21 cellular contexts compared by ENCODE assay signal in genomic region chr6:17999430-17999829, GRCh38. TPM values are rescaled to one million over a fixed set of nuclear protein-coding genes. Genes with fewer than 3 reads are reported as not detected.
DNase-seq lines count a peak whose midpoint lies in the region; ATAC-seq, FAIRE-seq and TF ChIP-seq lines count a peak whose summit lies in the region.
"Had no signal": no experiment of that assay in that cellular context is flagged by ENCODE, and none has a peak within 500 bp of the region (broad histone marks: within the 10 kb centered on the region; RNA-seq: fewer than 3 reads in every experiment).

No MANE protein-coding gene starts in this region.

- H2AK5ac ChIP-seq in IMR-90 (ENCODE audit: low read depth, low read length) (no peak overlapping the region), H1 (ENCODE audit: low read depth, low read length) (no peak overlapping the region)

- H3F3A ChIP-seq in PC-3 (ENCODE audit: low read length, unreplicated experiment) = no peaks in the 10 kb centered on the region

- in situ Hi-C loops in IMR-90 (cut with MboI; ENCODE audit: low sequenced_read_pairs) = no loop called here

- H3K4me1 ChIP-seq in A549 (0 out of 3 replicates have a peak, but pooled peaks cover 8% of the 10 kb centered on the region), IMR-90 (ENCODE audit: control insufficient read depth, insufficient read depth, low read length) (peaks cover 3% of the 10 kb centered on the region), H1 (replicated peaks in 1 of 4; ENCODE audit: control insufficient read depth in 3 of 4, insufficient read depth in 4 of 4, low read length in 3 of 4) (no peaks in the 10 kb centered on the region), PC-3 (ENCODE audit: insufficient read depth, low read length) (peaks cover 11% of the 10 kb centered on the region)
- H3K4me1 ChIP-seq: Caco-2 had no signal

- CTCF ChIA-PET in A549 (lab: Yijun Ruan, JAX) = interaction anchor here (0.5 kb wide), 1 partner anchor 10 kb away, joined by 3 read pairs; no protein-coding TSS in a partner anchor
- CTCF ChIA-PET in IMR-90 (lab: Yijun Ruan, JAX) = no interaction called here
- CTCF ChIA-PET in H1 (lab: Charles Lee; ENCODE audit: partially characterized antibody) = no interaction called here
- CTCF ChIA-PET in PC-3 (lab: Charles Lee) = no interaction called here

- TF ChIP-seq POLR2A in A549 (IDR thresholded peaks at IDR 0.05; ENCODE audit: low read length) (no peak), IMR-90 (IDR thresholded peaks at IDR 0.05; ENCODE audit: low read depth, low read length) (no peak), H1 (IDR thresholded peaks at IDR 0.05; ENCODE audit: control extremely low read depth in 1 of 2, low read depth in 2 of 2, low read length in 2 of 2) (no peak)

- H4K91ac ChIP-seq in IMR-90 (ENCODE audit: insufficient read depth, low read depth, low read length) = no peak overlapping the region
- no peak overlapping the region for H4K91ac ChIP-seq in H1 (replicated peaks; ENCODE audit: insufficient read length, low read length)

- no peaks in the 10 kb centered on the region for H3K23me2 ChIP-seq in H1 (ENCODE audit: low read depth, low read length)

- no peak overlapping the region for H2AK9ac ChIP-seq in IMR-90 (replicated peaks; ENCODE audit: low read depth, low read length, poor library complexity)

- no peaks in the 10 kb centered on the region for H3K9me2 ChIP-seq in PC-3 (replicated peaks; ENCODE audit: low read length)

- TF ChIP-seq EP300 in A549 (IDR thresholded peaks at IDR 0.05) = no peak
- TF ChIP-seq EP300 in H1 (IDR thresholded peaks at IDR 0.05; ENCODE audit: borderline replicate concordance in 1 of 2, low read depth in 2 of 2, low read length in 2 of 2) = no peak

- H3K23ac ChIP-seq in IMR-90 (ENCODE audit: low read depth, low read length) = no peak overlapping the region
- H3K23ac ChIP-seq in H1 (ENCODE audit: insufficient read length) = no peak overlapping the region

- H3K36me3 ChIP-seq in IMR-90 (ENCODE audit: control insufficient read depth, insufficient read depth, low read length) (no peaks in the 10 kb centered on the region), H1 (ENCODE audit: control insufficient read depth in 2 of 4, insufficient read depth in 4 of 4, low read length in 3 of 4) (no peaks in the 10 kb centered on the region), PC-3 (ENCODE audit: low read depth, low read length) (no peaks in the 10 kb centered on the region)
- H3K36me3 ChIP-seq: BLaER1 treated with 17β-estradiol and CSF1 and Interleukin-3, amounts not matched to agents 10 nM and 100 nM had no signal

- H4K5ac ChIP-seq in IMR-90 (ENCODE audit: low read depth, low read length) = no peak overlapping the region
- no peak overlapping the region for H4K5ac ChIP-seq in H1 (ENCODE audit: insufficient read length, low read depth, low read length)

- H3K27ac ChIP-seq in A549 = no peak overlapping the region
- no peak overlapping the region for H3K27ac ChIP-seq in IMR-90 (ENCODE audit: insufficient read depth, low read length)
- H3K27ac ChIP-seq in H1 (ENCODE audit: low read depth, low read length) = no peak overlapping the region
- no peak overlapping the region for H3K27ac ChIP-seq in PC-3 (ENCODE audit: low read length)
- H3K27ac ChIP-seq: BLaER1 treated with 17β-estradiol and CSF1 and Interleukin-3, amounts not matched to agents 10 nM and 100 nM; C4-2B had no signal

- FAIRE-seq in A549 (lab: Jason Lieb, UNC) (no peak), H1 (lab: Jason Lieb, UNC) (no peak), urothelium cell line (lab: Jason Lieb, UNC) (no peak)
- FAIRE-seq: A204.1, D721Med, G401.6, GM12891, GM19239 had no signal

- H3K9me1 ChIP-seq in IMR-90 (ENCODE audit: insufficient read depth, low read length) = 0 out of 2 replicates have a peak, but pooled peaks cover 3% of the 10 kb centered on the region

- H2AFZ ChIP-seq in IMR-90 (replicated peaks; ENCODE audit: low read length, poor library complexity) = no peak overlapping the region
- H2AFZ ChIP-seq in H1 (ENCODE audit: low read length) = no peak overlapping the region
- H2AFZ ChIP-seq in PC-3 (ENCODE audit: low read length) = no peak overlapping the region

- H3K79me2 ChIP-seq in H1 (ENCODE audit: control insufficient read depth in 1 of 2, insufficient read depth in 2 of 2, low read length in 2 of 2) (no peaks in the 10 kb centered on the region), PC-3 (ENCODE audit: low read length) (no peaks in the 10 kb centered on the region)

- H3K18ac ChIP-seq in IMR-90 (ENCODE audit: low read depth, low read length) (no peak overlapping the region), H1 (ENCODE audit: extremely low read depth, low read length) (no peak overlapping the region)

- H3K4me2 ChIP-seq in A549 (no peak overlapping the region), IMR-90 (ENCODE audit: low read depth, low read length) (no peak overlapping the region), H1 (ENCODE audit: insufficient read depth in 1 of 2, low read depth in 2 of 2, low read length in 2 of 2) (no peak overlapping the region), PC-3 (ENCODE audit: low read length) (no peak overlapping the region)
- H3K4me2 ChIP-seq: BLaER1 treated with 17β-estradiol and CSF1 and Interleukin-3, amounts not matched to agents 10 nM and 100 nM had no signal

- no peak overlapping the region for H2BK12ac ChIP-seq in H1 (ENCODE audit: low read depth, low read length)

- H3K27me3 ChIP-seq in IMR-90 (ENCODE audit: control insufficient read depth, insufficient read depth, low read length) (no peaks in the 10 kb centered on the region), H1 (replicated peaks in 1 of 4; ENCODE audit: control insufficient read depth in 3 of 4, extremely low read depth in 1 of 4, insufficient read depth in 3 of 4, low read length in 3 of 4) (no peaks in the 10 kb centered on the region), PC-3 (ENCODE audit: low read length) (no peaks in the 10 kb centered on the region)
- H3K27me3 ChIP-seq: BLaER1 treated with 17β-estradiol and CSF1 and Interleukin-3, amounts not matched to agents 10 nM and 100 nM had no signal

- POLR2A ChIA-PET in A549 (lab: Yijun Ruan, JAX) (no interaction called here), IMR-90 (lab: Charles Lee; ENCODE audit: unreplicated experiment) (no interaction called here), H1 (lab: Charles Lee; ENCODE audit: partially characterized antibody) (no interaction called here), PC-3 (lab: Charles Lee; ENCODE audit: unreplicated experiment) (no interaction called here)

- H4K8ac ChIP-seq in IMR-90 (ENCODE audit: low read depth in 2 of 2, low read length in 2 of 2) (no peak overlapping the region), H1 (ENCODE audit: extremely low read depth, insufficient read depth, low read length) (no peak overlapping the region)

- DNase-seq in A549 (ENCODE audit: low read depth in 1 of 2, low spot score in 1 of 2) (no peak), IMR-90 (no peak), H1 (ENCODE audit: low read depth in 1 of 2, low spot score in 2 of 2) (no peak), urothelium cell line (ENCODE audit: low spot score) (no peak), PC-3 (no peak)
- DNase-seq: 8988T; AML-193; Caco-2; Calu3; CD4-positive, alpha-beta T cell; CD8-positive, alpha-beta T cell; DMS79 treated with DMSO at 0.1 percent for 48 hours; GF-D8 had no signal

- H2BK120ac ChIP-seq in IMR-90 (ENCODE audit: low read depth, low read length) (no peak overlapping the region), H1 (replicated peaks; ENCODE audit: low read depth, low read length) (no peak overlapping the region)

- dilution Hi-C loops in IMR-90 (cut with HindIII; ENCODE audit: low sequenced_read_pairs, unreplicated experiment) = no loop called here

- H4K20me1 ChIP-seq in IMR-90 (ENCODE audit: insufficient read depth, low read length) = no peaks in the 10 kb centered on the region
- H4K20me1 ChIP-seq in H1 (replicated peaks in 1 of 2; ENCODE audit: control insufficient read depth in 1 of 2, insufficient read depth in 2 of 2, low read length in 2 of 2) = no peaks in the 10 kb centered on the region
- no peaks in the 10 kb centered on the region for H4K20me1 ChIP-seq in PC-3 (ENCODE audit: low read length)
- H4K20me1 ChIP-seq: BLaER1 treated with 17β-estradiol and CSF1 and Interleukin-3, amounts not matched to agents 10 nM and 100 nM had no signal

- H2BK5ac ChIP-seq in IMR-90 (ENCODE audit: low read depth, low read length, poor library complexity, severe bottlenecking) (no peak overlapping the region), H1 (ENCODE audit: low read depth, low read length) (no peak overlapping the region)

- BruUV-seq in IMR-90 (replicated peaks; lab: Mats Ljungman, UMichigan) = no TSS peak
- no TSS peak for BruUV-seq in PC-3 (replicated peaks; lab: Mats Ljungman, UMichigan)

- H3K9me3 ChIP-seq in A549 = no peaks in the 10 kb centered on the region
- no peaks in the 10 kb centered on the region for H3K9me3 ChIP-seq in IMR-90 (ENCODE audit: control insufficient read depth, insufficient read depth, low read length)
- H3K9me3 ChIP-seq in H1 (ENCODE audit: insufficient read depth in 2 of 2, low read depth in 1 of 2, low read length in 1 of 2) = no peaks in the 10 kb centered on the region
- no peaks in the 10 kb centered on the region for H3K9me3 ChIP-seq in PC-3 (ENCODE audit: low read length)
- H3K9me3 ChIP-seq: Caco-2 had no signal

- no peak overlapping the region for H2BK20ac ChIP-seq in IMR-90 (ENCODE audit: low read depth, low read length)
- no peak overlapping the region for H2BK20ac ChIP-seq in H1 (ENCODE audit: low read length)

- H3K56ac ChIP-seq in IMR-90 (ENCODE audit: extremely low read depth, insufficient read depth, low read length) (no peak overlapping the region), H1 (replicated peaks; ENCODE audit: insufficient read length, low read depth, low read length) (no peak overlapping the region)

- 74% methylated on average over 8 of the region's 8 CpGs for WGBS in A549 (ENCODE audit: missing lambda C conversion rate)
- WGBS in IMR-90 (ENCODE audit: extremely low coverage in 2 of 2, insufficient read length in 1 of 2), 2 experiments = 100% methylated on average over 3 of the region's 8 CpGs; no CpG with 5 or more reads in 1 of the 2 experiments
- 93% methylated on average over 8 of the region's 8 CpGs; no CpG with 5 or more reads in 1 of the 2 experiments for WGBS in H1 (ENCODE audit: extremely low coverage in 1 of 2, insufficient coverage in 1 of 2, insufficient read length in 1 of 2, insufficient replicate concordance in 2 of 2, low coverage in 1 of 2, low lambda C conversion rate in 2 of 2, missing lambda C conversion rate in 1 of 2), 2 experiments

- TF ChIP-seq RAD21 in A549 (conservative IDR thresholded peaks at IDR 0.05 in 1 of 2, IDR thresholded peaks at IDR 0.05 in 1 of 2) = no peak
- no peak for TF ChIP-seq RAD21 in IMR-90 (IDR thresholded peaks at IDR 0.05; ENCODE audit: low read length)
- no peak for TF ChIP-seq RAD21 in H1 (IDR thresholded peaks at IDR 0.05 in 1 of 2, conservative IDR thresholded peaks at IDR 0.05 in 1 of 2; ENCODE audit: low read depth in 2 of 2, low read length in 2 of 2)

- no peak overlapping the region for H3K9ac ChIP-seq in IMR-90 (ENCODE audit: low read depth, low read length)
- H3K9ac ChIP-seq in H1 (replicated peaks in 1 of 4; ENCODE audit: extremely low read depth in 1 of 4, low read depth in 3 of 4, low read length in 3 of 4) = no peak overlapping the region
- no peak overlapping the region for H3K9ac ChIP-seq in PC-3 (ENCODE audit: low read length)
- H3K9ac ChIP-seq: BLaER1 treated with 17β-estradiol and CSF1 and Interleukin-3, amounts not matched to agents 10 nM and 100 nM had no signal

- H3K4ac ChIP-seq in IMR-90 (ENCODE audit: low read depth, low read length) (no peak overlapping the region), H1 (replicated peaks; ENCODE audit: insufficient read length, low read depth, low read length) (no peak overlapping the region)

- no peak for TF ChIP-seq CTCF in A549 (IDR thresholded peaks at IDR 0.05)
- TF ChIP-seq CTCF in IMR-90 (conservative IDR thresholded peaks at IDR 0.05; ENCODE audit: low read depth, low read length) = no peak
- no peak for TF ChIP-seq CTCF in H1 (IDR thresholded peaks at IDR 0.05; ENCODE audit: control extremely low read depth in 1 of 3, insufficient read depth in 1 of 3, low read depth in 1 of 3, low read length in 3 of 3)
- no peak for TF ChIP-seq CTCF in PC-3 (conservative IDR thresholded peaks at IDR 0.05; ENCODE audit: low read depth, low read length)

- H3K4me3 ChIP-seq in A549 = no peak overlapping the region
- H3K4me3 ChIP-seq in IMR-90 (ENCODE audit: insufficient read depth, low read depth, low read length) = no peak overlapping the region
- no peak overlapping the region for H3K4me3 ChIP-seq in H1 (ENCODE audit: extremely low read depth in 1 of 4, insufficient read depth in 2 of 4, low read depth in 3 of 4, low read length in 4 of 4)
- no peak overlapping the region for H3K4me3 ChIP-seq in PC-3 (ENCODE audit: low read length)
- H3K4me3 ChIP-seq: BLaER1 treated with 17β-estradiol and CSF1 and Interleukin-3, amounts not matched to agents 10 nM and 100 nM had no signal

- H3K79me1 ChIP-seq in IMR-90 (ENCODE audit: low read depth in 1 of 2, low read length in 2 of 2) = no peaks in the 10 kb centered on the region
- H3K79me1 ChIP-seq in H1 (ENCODE audit: low read depth, low read length) = no peaks in the 10 kb centered on the region

- ATAC-seq in A549 = no peak
- no peak for ATAC-seq in IMR-90 (ENCODE audit: low read depth)
- no peak for ATAC-seq in GM21515 (IDR thresholded peaks at IDR 0.05; ENCODE audit: unreplicated experiment)
- ATAC-seq in PC-3 = no peak
- ATAC-seq: CD8-positive, alpha-beta T cell had no signal

- H3K14ac ChIP-seq in IMR-90 (replicated peaks; ENCODE audit: low read depth, low read length) (no peak overlapping the region), H1 (ENCODE audit: insufficient read length) (no peak overlapping the region)

- no peak overlapping the region for H2BK15ac ChIP-seq in IMR-90 (ENCODE audit: low read depth, low read length)
- H2BK15ac ChIP-seq in H1 (ENCODE audit: low read length) = no peak overlapping the region

- intact Hi-C loops in IMR-90 (cut with micrococcal nuclease) (no loop called here), PC-3 (cut with micrococcal nuclease) (no loop called here)

RNA-seq across cellular contexts. Expression of gene KIF13A, which starts 12.0 kb away (rescaled TPM):
- 38.4 and 39.4 TPM in 2 replicates for polyA plus RNA-seq in A549 (2011; rRNA removed)
- polyA plus RNA-seq in A549 (2012; cell fraction: cytosol; rRNA removed) = 14.4 and 16.7 TPM in 2 replicates
- polyA plus RNA-seq in A549 (2012; cell fraction: nucleus; rRNA removed) = 9.6 and 14.6 TPM in 2 replicates
- polyA plus RNA-seq in A549 (2017; fragmentation: RNase III; extraction: RNeasy Plus Mini Kit Qiagen cat#74134 plus additional on column Dnase treatment) = 28.3 to 30.2 TPM (median 28.6 TPM) in 3 replicates
- polyA minus RNA-seq in A549 (2011; rRNA and poly(A)+ RNA removed) = 40.1 and 42.6 TPM in 2 replicates
- total RNA-seq in IMR-90 (2012; rRNA removed) = 51.8 and 53.0 TPM in 2 replicates
- 22.5 and 23.3 TPM in 2 replicates for polyA plus RNA-seq in IMR-90 (2012; rRNA removed)
- polyA plus RNA-seq in IMR-90 (2012; cell fraction: cytosol; rRNA removed) = 8.8 and 10.9 TPM in 2 replicates
- 8.3 and 25.8 TPM in 2 replicates for polyA plus RNA-seq in IMR-90 (2012; cell fraction: nucleus; rRNA removed; ENCODE audit: low replicate concordance)
- total RNA-seq in H1 (2021; fragmentation: NEBNext Ultra II Directional; extraction: Animal tissue kit (Norgen Biotek cat#: 25700)) = 40.8 and 43.3 TPM in 2 replicates
- polyA plus RNA-seq in H1 (2011; rRNA removed) = 10.4 and 14.7 TPM in 2 replicates
- 18.0 TPM for polyA plus RNA-seq in H1 (2011; cell fraction: cytosol; rRNA removed)
- 20.1 TPM for polyA plus RNA-seq in H1 (2011; cell fraction: nucleus; rRNA removed)
- 20.9 to 26.8 TPM (median 23.9 TPM) in 4 replicates for polyA plus RNA-seq in H1 (2012, experiment 1 of 2)
- polyA plus RNA-seq in H1 (2012, experiment 2 of 2) = 4.9 TPM
- polyA plus RNA-seq in H1 (2013, experiment 1 of 2) = 14.8 TPM
- polyA plus RNA-seq in H1 (2013, experiment 2 of 2) = 14.9 TPM
- polyA minus RNA-seq in H1 (2011; rRNA and poly(A)+ RNA removed) = 30.6 and 36.4 TPM in 2 replicates
- polyA minus RNA-seq in H1 (2011; cell fraction: cytosol; rRNA and poly(A)+ RNA removed) = 24.3 TPM
- polyA minus RNA-seq in H1 (2011; cell fraction: nucleus; rRNA and poly(A)+ RNA removed) = 37.2 TPM
- 21.3 and 27.1 TPM in 2 replicates for total RNA-seq in PC-3 (2014; rRNA removed)

Comparison
In these comparisons a context has a peak if more than half of its experiments do, and no peak if none do; other contexts are left out.
1. Of the 18 proteins assayed by ChIP-seq in both H1 and A549: peak only in H1: none; only in A549: none; in both: MAFK; in neither: 17.